In genomic region chr18:36697905-36698304, GRCh38 we compare ENCODE assay signal across 1 cellular context.
TF ChIP-seq lines count a peak whose summit lies in the region.

No MANE protein-coding gene starts in this region.

TF ChIP-seq in SK-N-SH, 30 proteins besides CTCF, POLR2A, EP300 and RAD21 (continued from another document):
- TF ChIP-seq RCOR1 (IDR thresholded peaks at IDR 0.05; ENCODE audit: low read length), result no peak
- TF ChIP-seq NFIC (IDR thresholded peaks at IDR 0.05; ENCODE audit: borderline replicate concordance), result peak; percentile 95
- TF ChIP-seq, protein P1, sequence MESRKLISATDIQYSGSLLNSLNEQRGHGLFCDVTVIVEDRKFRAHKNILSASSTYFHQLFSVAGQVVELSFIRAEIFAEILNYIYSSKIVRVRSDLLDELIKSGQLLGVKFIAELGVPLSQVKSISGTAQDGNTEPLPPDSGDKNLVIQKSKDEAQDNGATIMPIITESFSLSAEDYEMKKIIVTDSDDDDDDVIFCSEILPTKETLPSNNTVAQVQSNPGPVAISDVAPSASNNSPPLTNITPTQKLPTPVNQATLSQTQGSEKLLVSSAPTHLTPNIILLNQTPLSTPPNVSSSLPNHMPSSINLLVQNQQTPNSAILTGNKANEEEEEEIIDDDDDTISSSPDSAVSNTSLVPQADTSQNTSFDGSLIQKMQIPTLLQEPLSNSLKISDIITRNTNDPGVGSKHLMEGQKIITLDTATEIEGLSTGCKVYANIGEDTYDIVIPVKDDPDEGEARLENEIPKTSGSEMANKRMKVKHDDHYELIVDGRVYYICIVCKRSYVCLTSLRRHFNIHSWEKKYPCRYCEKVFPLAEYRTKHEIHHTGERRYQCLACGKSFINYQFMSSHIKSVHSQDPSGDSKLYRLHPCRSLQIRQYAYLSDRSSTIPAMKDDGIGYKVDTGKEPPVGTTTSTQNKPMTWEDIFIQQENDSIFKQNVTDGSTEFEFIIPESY (IDR thresholded peaks at IDR 0.05; ENCODE audit: borderline replicate concordance, low read depth), result no peak
- TF ChIP-seq REST (IDR thresholded peaks at IDR 0.05; ENCODE audit: low read depth, low read length), result no peak
- no peak for TF ChIP-seq MAX (IDR thresholded peaks at IDR 0.05; ENCODE audit: low read depth)
- no peak for TF ChIP-seq FOXJ3 (CRISPR knock-in tag; IDR thresholded peaks at IDR 0.05)
- TF ChIP-seq, protein P2, sequence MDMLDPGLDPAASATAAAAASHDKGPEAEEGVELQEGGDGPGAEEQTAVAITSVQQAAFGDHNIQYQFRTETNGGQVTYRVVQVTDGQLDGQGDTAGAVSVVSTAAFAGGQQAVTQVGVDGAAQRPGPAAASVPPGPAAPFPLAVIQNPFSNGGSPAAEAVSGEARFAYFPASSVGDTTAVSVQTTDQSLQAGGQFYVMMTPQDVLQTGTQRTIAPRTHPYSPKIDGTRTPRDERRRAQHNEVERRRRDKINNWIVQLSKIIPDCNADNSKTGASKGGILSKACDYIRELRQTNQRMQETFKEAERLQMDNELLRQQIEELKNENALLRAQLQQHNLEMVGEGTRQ (IDR thresholded peaks at IDR 0.05; ENCODE audit: borderline replicate concordance, low read depth, low read length), result no peak
- no peak for TF ChIP-seq NRF1 (IDR thresholded peaks at IDR 0.05; ENCODE audit: low read depth, low read length)
- no peak for TF ChIP-seq ELF1 (IDR thresholded peaks at IDR 0.05)
- TF ChIP-seq CHD2 (IDR thresholded peaks at IDR 0.05; ENCODE audit: low read length, partially characterized antibody), result no peak
- TF ChIP-seq GATA2 (CRISPR knock-in tag; IDR thresholded peaks at IDR 0.05), result no peak
- no peak for TF ChIP-seq IRF3 (IDR thresholded peaks at IDR 0.05; ENCODE audit: low read depth, low read length)
